8 cellular contexts compared by ENCODE assay signal in the genomic region with DNA sequence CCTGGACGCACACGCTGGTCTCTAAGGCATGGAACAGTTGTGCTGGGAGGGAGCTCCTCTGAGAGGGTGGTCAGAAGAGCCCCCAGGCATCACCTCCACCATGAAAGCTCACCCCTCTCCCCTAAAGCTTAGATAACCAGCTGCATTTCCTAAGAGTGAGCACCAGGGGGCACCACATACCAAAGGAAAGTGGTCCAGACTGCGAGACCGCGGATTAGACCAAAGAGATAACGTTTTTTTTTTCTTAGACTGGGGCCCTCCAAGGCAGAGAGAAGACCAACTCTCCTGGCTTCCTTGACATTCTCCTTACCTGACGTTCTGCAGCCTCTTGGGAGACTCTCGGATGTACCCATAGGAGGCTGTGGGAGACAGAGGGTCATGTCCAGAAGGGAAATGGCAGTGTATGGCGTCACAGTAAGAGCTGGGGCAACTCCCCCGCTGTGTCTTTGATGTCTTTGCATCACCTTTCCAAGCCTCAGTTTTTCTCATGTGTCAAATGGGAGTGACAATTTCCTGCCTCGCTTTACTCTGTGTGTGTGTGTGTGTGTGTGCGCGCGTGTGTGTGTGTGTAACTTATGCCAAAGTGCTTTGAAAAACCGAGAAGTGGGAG. TPM values are rescaled to one million over a fixed set of nuclear protein-coding genes. Genes with fewer than 3 reads are reported as not detected.
DNase-seq lines count a peak whose midpoint lies in the region; ATAC-seq, FAIRE-seq and TF ChIP-seq lines count a peak whose summit lies in the region.
"Had no signal": no experiment of that assay in that cellular context is flagged by ENCODE, and none has a peak within 500 bp of the region (broad histone marks: within the 10 kb centered on the region; RNA-seq: fewer than 3 reads in every experiment).

No MANE protein-coding gene starts in this region.

- H3K4me3 ChIP-seq in GM12878: no peak overlapping the region

- no peaks in the 10 kb centered on the region for H3K79me2 ChIP-seq in GM12878 (ENCODE audit: control insufficient read depth, insufficient read depth, low read length)

- no TSS peak for BruUV-seq in GM12878 (replicated peaks; lab: Mats Ljungman, UMichigan)

- TF ChIP-seq POLR2A in GM12878 (IDR thresholded peaks at IDR 0.05; ENCODE audit: low read depth, low read length): no peak

- no peak overlapping the region for H3K9ac ChIP-seq in GM12878 (ENCODE audit: control insufficient read depth, insufficient read depth, low read length)

- peak; percentile 68 for DNase-seq in NCI-H128 (lab: John Stamatoyannopoulos, UW; ENCODE audit: unreplicated experiment)
- DNase-seq in UCSD-AML1 (lab: John Stamatoyannopoulos, UW; ENCODE audit: unreplicated experiment): peak; percentile 43
- no peak for DNase-seq in GM12878 (ENCODE audit: low read depth, low spot score)
- DNase-seq in iPS-NIHi7 (ENCODE audit: extremely low spot score): peak; percentile 80
- peak; percentile 81 for DNase-seq in stimulated activated CD4-positive, alpha-beta T cell treated with anti-CD3 and anti-CD28 coated beads, Interleukin-15, amount 100 ng/mL, for 24 hours

- intact Hi-C loops in GM12878 (cut with micrococcal nuclease; ENCODE audit: unreplicated experiment): loop anchor here (1.0 to 5.0 kb wide), 5 partner anchors 49 to 436 kb away; no protein-coding TSS in a partner anchor

- in situ Hi-C loops in GM12878 (cut with MboI): no loop called here

- H3K27me3 ChIP-seq in GM12878 (replicated peaks in 1 of 2; ENCODE audit: control insufficient read depth in 2 of 2, insufficient read depth in 2 of 2, low read length in 1 of 2): no peaks in the 10 kb centered on the region; a peak in 1 of 4 replicates

- no peaks in the 10 kb centered on the region for H3K36me3 ChIP-seq in GM12878 (ENCODE audit: control insufficient read depth in 2 of 2, insufficient read depth in 2 of 2, low read length in 1 of 2)

- H2AFZ ChIP-seq in GM12878 (ENCODE audit: control insufficient read depth, low read depth, low read length): no peak overlapping the region

- TF ChIP-seq CTCF in GM12873 (IDR thresholded peaks at IDR 0.05; ENCODE audit: insufficient read depth, low read depth, low read length, missing control alignments) (peak; percentile 82), GM12878 (IDR thresholded peaks at IDR 0.05 in 2 of 3, conservative IDR thresholded peaks at IDR 0.05 in 1 of 3; ENCODE audit: control insufficient read depth in 2 of 3, extremely low read depth in 1 of 3, insufficient read depth in 1 of 3, low read depth in 3 of 3, low read length in 3 of 3) (peak; percentile 68 to 83 (median 76))

- peaks cover 27% of the 10 kb centered on the region for H3K4me1 ChIP-seq in GM12878 (ENCODE audit: control insufficient read depth, insufficient read depth, low read length)

- H3K4me2 ChIP-seq in GM12878 (ENCODE audit: control insufficient read depth, insufficient read depth): peak overlapping the region; percentile 50; the same call in 1 of the 2 replicates

- POLR2A ChIA-PET in GM12878 (lab: Charles Lee): interaction anchor here (0.6 kb wide), 3 partner anchors 24 to 567 kb away, joined by 3 to 5 read pairs (median 3); no protein-coding TSS in a partner anchor

- CTCF ChIA-PET in GM12878 (lab: Yijun Ruan, JAX): interaction anchor here (0.6 to 7.0 kb wide), 58 partner anchors 9 to 631 kb away, joined by 3 to 451 read pairs (median 4); a partner anchor contains a TSS

- SMC1A ChIA-PET in GM12878 (lab: Charles Lee; ENCODE audit: uncharacterized antibody, unreplicated experiment): interaction anchor here (0.6 to 7.4 kb wide), 36 partner anchors 10 to 1558 kb away, joined by 3 to 297 read pairs (median 4); a partner anchor contains a TSS

- H3K27ac ChIP-seq in GM12878 (ENCODE audit: control insufficient read depth, insufficient read depth): no peak overlapping the region

- ATAC-seq in GM12878 (peak; percentile 71), GM21786 (IDR thresholded peaks at IDR 0.05; ENCODE audit: unreplicated experiment) (no peak)
- ATAC-seq: left colon had no signal

- no peak for TF ChIP-seq EP300 in GM12878 (IDR thresholded peaks at IDR 0.05; ENCODE audit: borderline replicate concordance in 1 of 2, control insufficient read depth in 1 of 2, low read depth in 2 of 2, low read length in 2 of 2)

- 15% methylated on average over 12 of the region's 15 CpGs for WGBS in GM12878 (ENCODE audit: insufficient coverage, insufficient replicate concordance, low lambda C conversion rate, missing lambda C conversion rate)

- no peaks in the 10 kb centered on the region for H3K9me3 ChIP-seq in GM12878 (replicated peaks; ENCODE audit: control insufficient read depth, insufficient read depth, low read length)

- TF ChIP-seq RAD21 in GM12878 (IDR thresholded peaks at IDR 0.05; ENCODE audit: insufficient read depth, low read depth, low read length): peak; percentile 97

- H4K20me1 ChIP-seq in GM12878 (ENCODE audit: control insufficient read depth, insufficient read depth): no peaks in the 10 kb centered on the region

- RAD21 ChIA-PET in GM12878 (lab: Charles Lee; ENCODE audit: unreplicated experiment): interaction anchor here (0.5 to 7.6 kb wide), 26 partner anchors 10 to 650 kb away, joined by 3 to 225 read pairs (median 5); a partner anchor contains a TSS

- peak; percentile 97 for FAIRE-seq in GM12878 (lab: Jason Lieb, UNC)

TF ChIP-seq in GM12878, 131 proteins besides CTCF, POLR2A, EP300 and RAD21:
- TF ChIP-seq RUNX3 (IDR thresholded peaks at IDR 0.05; ENCODE audit: low read length) (peak; percentile 56; the same call in 1 of the 2 replicates), PAX8 (IDR thresholded peaks at IDR 0.05) (no peak), SMC3 (IDR thresholded peaks at IDR 0.05; ENCODE audit: borderline replicate concordance, low read length) (peak; percentile 91), YY1 (IDR thresholded peaks at IDR 0.05; ENCODE audit: low read depth, low read length) (0 out of 2 replicates have a peak, but pooled peaks have one; percentile 43), ZNF384 (IDR thresholded peaks at IDR 0.05; ENCODE audit: borderline replicate concordance, low read depth, low read length) (peak; percentile 84), FOXM1 (IDR thresholded peaks at IDR 0.05; ENCODE audit: low read depth, low read length) (peak; percentile 54; the same call in 1 of the 2 replicates)

RNA-seq across cellular contexts. Expression of a gene that starts 12.3 kb away (rescaled TPM):
- total RNA-seq in GM12878 (2013; cell fraction: nucleolus; rRNA removed): 3.6 and 5.3 TPM in 2 replicates
- 3.9 and 4.4 TPM in 2 replicates for total RNA-seq in GM12878 (2014; rRNA removed)
- total RNA-seq in GM12878 (2014; rRNA removed; fragmentation: Illumina TruSeq; extraction: Trizol): 3.5 and 3.7 TPM in 2 replicates
- total RNA-seq in GM12878 (2021): 3.9 and 5.1 TPM in 2 replicates
- polyA plus RNA-seq in GM12878 (2011; ENCODE audit: low read depth): 2.7 TPM
- 2.8 and 3.6 TPM in 2 replicates for polyA plus RNA-seq in GM12878 (2011; rRNA removed)
- polyA plus RNA-seq in GM12878 (2011; cell fraction: cytosol; rRNA removed): 3.7 TPM in 2 replicates
- 2.7 and 3.3 TPM in 2 replicates for polyA plus RNA-seq in GM12878 (2011; cell fraction: nucleus; rRNA removed)
- polyA plus RNA-seq in GM12878 (2012): 3.1 and 3.6 TPM in 2 replicates
- polyA plus RNA-seq in GM12878 (2014; fragmentation: Illumina TruSeq; extraction: Trizol): 2.8 and 4.0 TPM in 2 replicates
- polyA plus RNA-seq in GM12878 (2014; fragmentation: Nextera tagmentation; extraction: Ambion mirVana): under 1 TPM; 0.31 to 0.88 TPM
- 3.5 and 3.6 TPM in 2 replicates for polyA plus RNA-seq in GM12878 (2014; rRNA removed)
- polyA plus RNA-seq in GM12878 (2016; fragmentation: Nextera tagmentation; extraction: Ambion mirVana): 1 to 10 TPM; 5.0 to 5.6 TPM
- 4.2 and 6.6 TPM in 2 replicates for polyA minus RNA-seq in GM12878 (2011; rRNA and poly(A)+ RNA removed)
- polyA minus RNA-seq in GM12878 (2011; cell fraction: cytosol; rRNA and poly(A)+ RNA removed): 1.5 and 5.6 TPM in 2 replicates
- 0.85 and 1.8 TPM in 2 replicates for polyA minus RNA-seq in GM12878 (2011; cell fraction: nucleus; rRNA and poly(A)+ RNA removed)

RNA-seq across cellular contexts. Expression of a gene that starts 56.5 kb away (rescaled TPM):
- not detected in 2 replicates for total RNA-seq in GM12878 (2013; cell fraction: nucleolus; rRNA removed)
- total RNA-seq in GM12878 (2014; rRNA removed): not detected in 2 replicates
- total RNA-seq in GM12878 (2014; rRNA removed; fragmentation: Illumina TruSeq; extraction: Trizol): not detected in 2 replicates
- 0.08 TPM in 1 of 2 replicates, not detected in the other for total RNA-seq in GM12878 (2021)
- polyA plus RNA-seq in GM12878 (2011; ENCODE audit: low read depth): not detected
- not detected in 2 replicates for polyA plus RNA-seq in GM12878 (2011; rRNA removed)
- polyA plus RNA-seq in GM12878 (2011; cell fraction: cytosol; rRNA removed): 0.02 TPM in 1 of 2 replicates, not detected in the other
- polyA plus RNA-seq in GM12878 (2011; cell fraction: nucleus; rRNA removed): not detected in 2 replicates
- polyA plus RNA-seq in GM12878 (2012): not detected in 2 replicates
- not detected in 2 replicates for polyA plus RNA-seq in GM12878 (2014; fragmentation: Illumina TruSeq; extraction: Trizol)
- not detected for polyA plus RNA-seq in GM12878 (2014; fragmentation: Nextera tagmentation; extraction: Ambion mirVana)
- not detected in 2 replicates for polyA plus RNA-seq in GM12878 (2014; rRNA removed)
- polyA plus RNA-seq in GM12878 (2016; fragmentation: Nextera tagmentation; extraction: Ambion mirVana): not detected
- polyA minus RNA-seq in GM12878 (2011; rRNA and poly(A)+ RNA removed): not detected in 2 replicates
- polyA minus RNA-seq in GM12878 (2011; cell fraction: cytosol; rRNA and poly(A)+ RNA removed): not detected in 2 replicates
- not detected in 2 replicates for polyA minus RNA-seq in GM12878 (2011; cell fraction: nucleus; rRNA and poly(A)+ RNA removed)
